ENCODE assay signal across 10 cellular contexts in the genomic region with DNA sequence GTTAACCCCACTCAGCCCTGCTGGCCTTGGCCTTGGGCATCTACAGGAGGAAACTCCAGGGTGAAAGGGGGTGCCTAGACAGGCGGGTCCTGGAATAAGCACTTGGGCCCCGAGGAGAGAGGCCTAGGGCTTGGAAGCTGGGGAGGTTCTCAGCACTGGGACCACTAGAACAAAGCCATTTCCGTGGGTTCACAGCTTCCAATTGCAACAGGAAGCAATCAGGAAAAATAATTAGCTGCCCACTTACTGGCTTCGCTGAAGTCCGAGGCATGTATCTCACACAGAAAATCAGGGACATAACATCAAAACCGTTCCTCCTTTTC.
DNase-seq lines count a peak whose midpoint lies in the region; ATAC-seq and TF ChIP-seq lines count a peak whose summit lies in the region.
"Had no signal": no experiment of that assay in that cellular context is flagged by ENCODE, and none has a peak within 500 bp of the region (broad histone marks: within the 10 kb centered on the region; RNA-seq: fewer than 3 reads in every experiment).

No MANE protein-coding gene starts in this region.

- no peaks in the 10 kb centered on the region for H3K36me3 Mint-ChIP-seq in nephron (ENCODE audit: low read depth)
- no peaks in the 10 kb centered on the region for H3K36me3 Mint-ChIP-seq in activated CD4-positive, alpha-beta memory T cell treated with anti-CD3 and anti-CD28 coated beads, Interleukin-2, amount 10 ng/mL, durations not matched to agents 7 days and 5 days (ENCODE audit: low read depth)

- H3K9me3 Mint-ChIP-seq in nephron = no peaks in the 10 kb centered on the region
- H3K9me3 Mint-ChIP-seq in activated CD4-positive, alpha-beta memory T cell treated with anti-CD3 and anti-CD28 coated beads, Interleukin-2, amount 10 ng/mL, durations not matched to agents 7 days and 5 days = no peaks in the 10 kb centered on the region

- peak overlapping the region; percentile 91 to 98 (median 97) for H3K27ac Mint-ChIP-seq in nephron
- no peak overlapping the region for H3K27ac Mint-ChIP-seq in activated CD4-positive, alpha-beta memory T cell treated with anti-CD3 and anti-CD28 coated beads, Interleukin-2, amount 10 ng/mL, durations not matched to agents 7 days and 5 days

- peak; percentile 2 for DNase-seq in AG20443 (ENCODE audit: low spot score)
- peak; percentile 25 for DNase-seq in HT-29 (ENCODE audit: low spot score)
- DNase-seq in choroid plexus epithelial cell (ENCODE audit: low read depth) = no peak
- no peak for DNase-seq in SKM-1 (lab: John Stamatoyannopoulos, UW; ENCODE audit: unreplicated experiment)
- DNase-seq in activated CD4-positive, alpha-beta memory T cell treated with anti-CD3 and anti-CD28 coated beads, Interleukin-2, amount 10 ng/mL, durations not matched to agents 7 days and 5 days = no peak
- DNase-seq in NCI-H187 treated with DMSO at 0.1 percent for 48 hours (lab: John Stamatoyannopoulos, UW) = no peak
- DNase-seq: amniotic stem cell, NCI-H2081 treated with DMSO at 0.1 percent for 48 hours had no signal

- no peak for ATAC-seq in GM21381 (IDR thresholded peaks at IDR 0.05; ENCODE audit: unreplicated experiment)

- POLR2A ChIA-PET in activated CD4-positive, alpha-beta memory T cell treated with anti-CD3 and anti-CD28 coated beads, Interleukin-2, amount 10 ng/mL, durations not matched to agents 7 days and 5 days (lab: Charles Lee) = interaction anchor here (1.0 kb wide), 1 partner anchor 17 kb away, joined by 3 read pairs; no protein-coding TSS in a partner anchor

- H3K4me1 Mint-ChIP-seq in nephron = peaks cover 48% of the 10 kb centered on the region
- peaks cover 44% of the 10 kb centered on the region for H3K4me1 Mint-ChIP-seq in activated CD4-positive, alpha-beta memory T cell treated with anti-CD3 and anti-CD28 coated beads, Interleukin-2, amount 10 ng/mL, durations not matched to agents 7 days and 5 days

- CTCF ChIA-PET in activated CD4-positive, alpha-beta memory T cell treated with anti-CD3 and anti-CD28 coated beads, Interleukin-2, amount 10 ng/mL, durations not matched to agents 7 days and 5 days (lab: Charles Lee) = interaction anchor here (0.9 to 1.1 kb wide), 2 partner anchors 14 to 52 kb away, joined by 3 to 4 read pairs; no protein-coding TSS in a partner anchor

- TF ChIP-seq CTCF in choroid plexus epithelial cell (conservative IDR thresholded peaks at IDR 0.05; ENCODE audit: low read depth, low read length) (no peak), nephron (IDR thresholded peaks at IDR 0.05; ENCODE audit: unreplicated experiment in 3 of 3) (no peak)

- H3K4me3 Mint-ChIP-seq in nephron = peak overlapping the region; percentile 90 to 97 (median 96)
- H3K4me3 Mint-ChIP-seq in activated CD4-positive, alpha-beta memory T cell treated with anti-CD3 and anti-CD28 coated beads, Interleukin-2, amount 10 ng/mL, durations not matched to agents 7 days and 5 days = no peak overlapping the region

- peak overlapping the region; percentile 61 for H3K4me3 ChIP-seq in choroid plexus epithelial cell (ENCODE audit: low read depth, low read length)

- no peaks in the 10 kb centered on the region for H3K27me3 Mint-ChIP-seq in nephron (ENCODE audit: low read depth)
- H3K27me3 Mint-ChIP-seq in activated CD4-positive, alpha-beta memory T cell treated with anti-CD3 and anti-CD28 coated beads, Interleukin-2, amount 10 ng/mL, durations not matched to agents 7 days and 5 days = no peaks in the 10 kb centered on the region

Comparison
In these comparisons a context has a peak if more than half of its experiments do, and no peak if none do; other contexts are left out.
1. DNase-seq: peak in AG20443 (single experiment) and HT-29 (single experiment); none in choroid plexus epithelial cell (single experiment), SKM-1 (single experiment), activated CD4-positive, alpha-beta memory T cell treated with anti-CD3 and anti-CD28 coated beads, Interleukin-2, amount 10 ng/mL, durations not matched to agents 7 days and 5 days (single experiment) and NCI-H187 treated with DMSO at 0.1 percent for 48 hours (single experiment).